Comparison of ENCODE assay signal across 13 cellular contexts in genomic region chr15:60573936-60574335, GRCh38.
DNase-seq lines count a peak whose midpoint lies in the region; ATAC-seq, FAIRE-seq and TF ChIP-seq lines count a peak whose summit lies in the region.
"Had no signal": no experiment of that assay in that cellular context is flagged by ENCODE, and none has a peak within 500 bp of the region (broad histone marks: within the 10 kb centered on the region; RNA-seq: fewer than 3 reads in every experiment).

No MANE protein-coding gene starts in this region.

- no peak overlapping the region for H3K4me2 ChIP-seq in mesendoderm (ENCODE audit: low read length)

- H3K27ac ChIP-seq in mesendoderm (ENCODE audit: low read depth, low read length), result no peak overlapping the region
- H3K27ac ChIP-seq: heart right ventricle, neutrophil had no signal

- no peaks in the 10 kb centered on the region for H3K79me2 ChIP-seq in mesendoderm (ENCODE audit: control insufficient read depth, insufficient read depth, low read length)

- no CpG with 5 or more reads among the region's 6 CpGs for WGBS in mesendoderm (ENCODE audit: extremely low coverage, insufficient coverage, low lambda C conversion rate)

- no peak overlapping the region for H2BK15ac ChIP-seq in mesendoderm (replicated peaks; ENCODE audit: low read depth)

- H3K18ac ChIP-seq in mesendoderm (ENCODE audit: low read length), result no peak overlapping the region

- H2BK120ac ChIP-seq in mesendoderm (ENCODE audit: low read depth, low read length), result no peak overlapping the region

- no peak overlapping the region for H3K4me3 ChIP-seq in mesendoderm (ENCODE audit: low read length)
- H3K4me3 ChIP-seq: heart right ventricle had no signal

- no peaks in the 10 kb centered on the region for H3K4me1 ChIP-seq in mesendoderm (ENCODE audit: control insufficient read depth, low read depth, low read length)

- H4K8ac ChIP-seq in mesendoderm (ENCODE audit: low read depth, low read length), result no peak overlapping the region

- no peaks in the 10 kb centered on the region for H3K9me3 Mint-ChIP-seq in activated naive CD8-positive, alpha-beta T cell treated with anti-CD3 and anti-CD28 coated beads, Interleukin-2, amount 10 ng/mL, durations not matched to agents 7 days and 5 days

- H3K36me3 Mint-ChIP-seq in activated naive CD8-positive, alpha-beta T cell treated with anti-CD3 and anti-CD28 coated beads, Interleukin-2, amount 10 ng/mL, durations not matched to agents 7 days and 5 days, result peaks cover 21% of the 10 kb centered on the region

- no peak overlapping the region for H2AK5ac ChIP-seq in mesendoderm (ENCODE audit: low read length)

- no peaks in the 10 kb centered on the region for H3K36me3 ChIP-seq in mesendoderm (ENCODE audit: control insufficient read depth, insufficient read depth, low read length)
- H3K36me3 ChIP-seq: heart right ventricle, neutrophil had no signal

- DNase-seq in GM12891 (ENCODE audit: insufficient read length, low spot score) (no peak), mesendoderm (no peak), NCI-H446 (lab: John Stamatoyannopoulos, UW) (no peak), A172 (ENCODE audit: low spot score) (no peak), cerebellum (ENCODE audit: low spot score) (no peak)
- no peak for DNase-seq in activated naive CD8-positive, alpha-beta T cell treated with anti-CD3 and anti-CD28 coated beads, Interleukin-2, amount 10 ng/mL, durations not matched to agents 7 days and 5 days
- DNase-seq: H7, heart right ventricle, NCI-H187 had no signal

- no peaks in the 10 kb centered on the region for H3K79me1 ChIP-seq in mesendoderm (ENCODE audit: low read length)

- peak overlapping the region; percentile 77 for H3K27ac Mint-ChIP-seq in activated naive CD8-positive, alpha-beta T cell treated with anti-CD3 and anti-CD28 coated beads, Interleukin-2, amount 10 ng/mL, durations not matched to agents 7 days and 5 days

- H3K4ac ChIP-seq in mesendoderm (ENCODE audit: low read depth, low read length), result no peak overlapping the region

- H3K4me3 Mint-ChIP-seq in activated naive CD8-positive, alpha-beta T cell treated with anti-CD3 and anti-CD28 coated beads, Interleukin-2, amount 10 ng/mL, durations not matched to agents 7 days and 5 days, result peak overlapping the region; percentile 6

- H2BK5ac ChIP-seq in mesendoderm (ENCODE audit: low read length), result no peak overlapping the region

- H3K27me3 ChIP-seq in mesendoderm (ENCODE audit: insufficient read depth, low read length, poor library complexity), result no peaks in the 10 kb centered on the region
- H3K27me3 ChIP-seq: heart right ventricle, neutrophil had no signal

- TF ChIP-seq POLR2A in GM12891 (IDR thresholded peaks at IDR 0.05; ENCODE audit: low read depth, low read length), result no peak

- POLR2A ChIA-PET in activated naive CD8-positive, alpha-beta T cell treated with anti-CD3 and anti-CD28 coated beads, Interleukin-2, amount 10 ng/mL, durations not matched to agents 7 days and 5 days (lab: Charles Lee), result interaction anchor here (1.1 to 6.2 kb wide), 3 partner anchors 7 to 11 kb away, joined by 3 to 36 read pairs (median 14); no protein-coding TSS in a partner anchor

- no peaks in the 10 kb centered on the region for H3K27me3 Mint-ChIP-seq in activated naive CD8-positive, alpha-beta T cell treated with anti-CD3 and anti-CD28 coated beads, Interleukin-2, amount 10 ng/mL, durations not matched to agents 7 days and 5 days

- no peak overlapping the region for H3K23ac ChIP-seq in mesendoderm (ENCODE audit: low read length)

- no peak overlapping the region for H3K56ac ChIP-seq in mesendoderm (ENCODE audit: low read length)

- H4K5ac ChIP-seq in mesendoderm (ENCODE audit: low read length), result no peak overlapping the region

- peak; percentile 79 for FAIRE-seq in GM12891 (lab: Jason Lieb, UNC)
- FAIRE-seq: TTC549 had no signal

- ATAC-seq in GM21447 (IDR thresholded peaks at IDR 0.05; ENCODE audit: unreplicated experiment) (peak; percentile 76), HG03521 (IDR thresholded peaks at IDR 0.05; ENCODE audit: unreplicated experiment) (peak; percentile 57)
- ATAC-seq in activated naive CD8-positive, alpha-beta T cell treated with anti-CD3 and anti-CD28 coated beads, Interleukin-2, amount 10 ng/mL, durations not matched to agents 7 days and 5 days (ENCODE audit: low read depth), result peak; percentile 50
- ATAC-seq: heart right ventricle had no signal

- H3K4me1 Mint-ChIP-seq in activated naive CD8-positive, alpha-beta T cell treated with anti-CD3 and anti-CD28 coated beads, Interleukin-2, amount 10 ng/mL, durations not matched to agents 7 days and 5 days, result peaks cover 68% of the 10 kb centered on the region

- no peak overlapping the region for H3K9ac ChIP-seq in mesendoderm (ENCODE audit: low read length)

TF ChIP-seq in GM12891, 5 proteins besides CTCF, POLR2A, EP300 and RAD21:
- no peak for TF ChIP-seq SPI1 (IDR thresholded peaks at IDR 0.05; ENCODE audit: low read depth, low read length)
- no peak for TF ChIP-seq PAX5 (IDR thresholded peaks at IDR 0.05; ENCODE audit: insufficient read depth, low read length, severe bottlenecking)
- peak; percentile 92 for TF ChIP-seq POU2F2 (IDR thresholded peaks at IDR 0.05; ENCODE audit: low read depth, low read length)
